In genomic region chr16:87350681-87351319, GRCh38 we compare ENCODE assay signal across 1 cellular context.
TF ChIP-seq lines count a peak whose summit lies in the region.

No MANE protein-coding gene starts in this region.

TF ChIP-seq in HepG2, 621 proteins besides CTCF, POLR2A, EP300 and RAD21:
- TF ChIP-seq TFDP1 (CRISPR knock-in tag; IDR thresholded peaks at IDR 0.05; ENCODE audit: borderline replicate concordance) (no peak), RBM22 (optimal IDR thresholded peaks at IDR 0.05; ENCODE audit: low read length) (peak; percentile 94), AGO2 (optimal IDR thresholded peaks at IDR 0.05; ENCODE audit: low read depth, low read length) (peak; percentile 27), TP53 (CRISPR knock-in tag; conservative IDR thresholded peaks at IDR 0.05) (no peak), POLR2AphosphoS5 (IDR thresholded peaks at IDR 0.05; ENCODE audit: low read depth, low read length) (0 out of 2 replicates have a peak, but pooled peaks have one; percentile 1), PHB2 (IDR thresholded peaks at IDR 0.05; ENCODE audit: partially characterized antibody) (no peak), ZBTB38 (CRISPR knock-in tag; IDR thresholded peaks at IDR 0.05) (peak; percentile 83), ASH2L (IDR thresholded peaks at IDR 0.05; ENCODE audit: insufficient read length, low read depth, low read length) (no peak)
